ENCODE assay signal across 1 cellular context in the genomic region with DNA sequence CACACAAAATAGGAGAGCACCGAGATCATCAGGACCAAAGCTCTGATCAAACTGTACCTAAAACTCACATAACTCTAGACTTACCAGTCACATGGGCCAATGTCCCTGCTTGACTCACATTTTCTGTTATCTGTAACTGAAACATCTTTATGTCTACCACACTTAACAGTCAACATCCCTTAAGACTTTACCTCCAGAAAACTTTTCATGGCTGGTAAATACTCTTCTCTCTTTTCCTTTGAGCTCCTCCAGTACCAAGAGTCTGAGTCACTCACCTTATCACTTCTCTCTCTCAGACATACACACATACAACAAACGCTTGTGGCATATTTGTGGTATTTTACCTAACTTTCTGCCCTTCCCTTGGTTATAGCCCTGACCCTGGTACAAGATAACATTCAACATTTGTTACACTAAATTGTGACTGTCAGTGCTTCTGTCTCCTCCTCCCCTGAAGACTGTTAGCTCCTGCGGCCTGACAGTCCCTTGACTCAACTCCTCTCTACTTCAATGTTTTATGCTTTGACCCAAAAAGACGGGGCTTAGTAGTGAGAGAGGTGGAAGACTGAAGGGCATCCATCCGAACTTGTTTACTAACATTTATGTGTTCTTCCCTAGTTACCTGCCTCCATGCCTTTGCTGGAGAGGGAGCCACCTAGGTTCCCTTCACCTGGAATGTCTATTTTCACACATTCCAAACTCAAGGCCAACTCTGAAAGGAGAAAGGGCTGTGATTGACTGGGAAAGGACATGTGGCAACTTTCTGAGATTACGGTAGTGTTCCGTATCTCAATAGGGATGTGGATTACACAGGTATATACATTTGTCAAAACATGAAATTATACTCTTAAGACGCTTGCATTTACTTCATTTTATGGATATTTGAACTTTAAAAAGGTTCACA.
A peak's percentile ranks its signal among the peaks of the same experiment; 100 is the strongest.
TF ChIP-seq lines count a peak whose summit lies in the region.

No MANE protein-coding gene starts in this region.

TF ChIP-seq in K562, 482 proteins besides CTCF, POLR2A, EP300 and RAD21 (continued from another document and continues in another):
- TF ChIP-seq FOXA3 (CRISPR knock-in tag; conservative IDR thresholded peaks at IDR 0.05 in 1 of 2, IDR thresholded peaks at IDR 0.05 in 1 of 2) (peak in 1 of 2 experiments; percentile 65; a peak in 2 of 4 replicates), PURB (CRISPR knock-in tag; IDR thresholded peaks at IDR 0.05; ENCODE audit: low read depth) (no peak), ZNF75A (CRISPR knock-in tag; IDR thresholded peaks at IDR 0.05) (0 out of 2 replicates have a peak, but pooled peaks have one; percentile 37), ZNF764 (CRISPR knock-in tag; IDR thresholded peaks at IDR 0.05; ENCODE audit: low read depth) (no peak), ZNF79 (CRISPR knock-in tag; IDR thresholded peaks at IDR 0.05; ENCODE audit: low read depth) (no peak), RBM15 (IDR thresholded peaks at IDR 0.05; ENCODE audit: insufficient read depth, low read length) (no peak), ZNF354B (CRISPR knock-in tag; IDR thresholded peaks at IDR 0.05) (0 out of 2 replicates have a peak, but pooled peaks have one; percentile 19), LCOR (CRISPR knock-in tag; IDR thresholded peaks at IDR 0.05) (0 out of 2 replicates have a peak, but pooled peaks have one; percentile 86), ZNF212 (CRISPR knock-in tag; IDR thresholded peaks at IDR 0.05) (peak; percentile 35; the same call in 1 of the 2 replicates), ZNF766 (CRISPR knock-in tag; conservative IDR thresholded peaks at IDR 0.05) (peak; percentile 72), TAL1 (IDR thresholded peaks at IDR 0.05) (peak; percentile 49), GATAD2A (IDR thresholded peaks at IDR 0.05) (0 out of 2 replicates have a peak, but pooled peaks have one; percentile 41), ZNF445 (CRISPR knock-in tag; IDR thresholded peaks at IDR 0.05; ENCODE audit: low read depth) (no peak), RBM39 (optimal IDR thresholded peaks at IDR 0.05; ENCODE audit: low read depth, low read length) (no peak), MCM7 (IDR thresholded peaks at IDR 0.05) (no peak), SREBF2 (CRISPR knock-in tag; IDR thresholded peaks at IDR 0.05) (no peak), FOS (IDR thresholded peaks at IDR 0.05; ENCODE audit: extremely low read depth, insufficient read length) (peak; percentile 23), MYNN (IDR thresholded peaks at IDR 0.05) (peak; percentile 74; the same call in 1 of the 2 replicates), MYNN (CRISPR knock-in tag; IDR thresholded peaks at IDR 0.05) (no peak), TRIM24 (IDR thresholded peaks at IDR 0.05) (no peak; a peak in 2 of 4 replicates), NCOR1 (IDR thresholded peaks at IDR 0.05) (peak; percentile 84), TOE1 (IDR thresholded peaks at IDR 0.05; ENCODE audit: borderline replicate concordance) (0 out of 2 replicates have a peak, but pooled peaks have one; percentile 56), TOE1 (CRISPR knock-in tag; IDR thresholded peaks at IDR 0.05; ENCODE audit: borderline replicate concordance, low read depth) (no peak), ZNF121 (CRISPR knock-in tag; conservative IDR thresholded peaks at IDR 0.05) (no peak), ZNF12 (CRISPR knock-in tag; IDR thresholded peaks at IDR 0.05) (no peak), ARID1B (IDR thresholded peaks at IDR 0.05) (peak; percentile 92), SMAD2 (IDR thresholded peaks at IDR 0.05; ENCODE audit: low read depth, low read length) (no peak), ZNF263 (CRISPR knock-in tag; IDR thresholded peaks at IDR 0.05; ENCODE audit: borderline replicate concordance) (no peak), HLTF (IDR thresholded peaks at IDR 0.05) (no peak), JUNB (CRISPR knock-in tag; conservative IDR thresholded peaks at IDR 0.05) (no peak), HNRNPH1 (optimal IDR thresholded peaks at IDR 0.05; ENCODE audit: low read depth, low read length) (no peak), JUND (IDR thresholded peaks at IDR 0.05; ENCODE audit: borderline replicate concordance, low read depth, low read length) (peak; percentile 93), JUND (tag; IDR thresholded peaks at IDR 0.05; ENCODE audit: borderline replicate concordance, low read depth, low read length) (peak; percentile 92; the same call in 2 of the 3 replicates), CREB1 (IDR thresholded peaks at IDR 0.05) (peak; percentile 44; the same call in 1 of the 2 replicates), CREB1 (CRISPR knock-in tag; IDR thresholded peaks at IDR 0.05) (no peak), SAP30 (IDR thresholded peaks at IDR 0.05; ENCODE audit: borderline replicate concordance, insufficient read depth, low read depth, low read length, poor library complexity, severe bottlenecking) (no peak), NFIC (IDR thresholded peaks at IDR 0.05) (peak; percentile 38; the same call in 1 of the 2 replicates), ADNP (tag; IDR thresholded peaks at IDR 0.05) (peak; percentile 72; the same call in 1 of the 2 replicates), PHF21A (IDR thresholded peaks at IDR 0.05; ENCODE audit: borderline replicate concordance, low read depth) (no peak), ZNF696 (CRISPR knock-in tag; conservative IDR thresholded peaks at IDR 0.05) (no peak), HDAC1 (IDR thresholded peaks at IDR 0.05) (peak in 1 of 2 experiments; percentile 83; a peak in 2 of 4 replicates), RFX1 (IDR thresholded peaks at IDR 0.05) (no peak), TBL1XR1 (IDR thresholded peaks at IDR 0.05; ENCODE audit: low read length in 2 of 2) (peak in 1 of 2 experiments; percentile 69; a peak in 2 of 4 replicates), NFXL1 (CRISPR knock-in tag; IDR thresholded peaks at IDR 0.05) (no peak)
- TF ChIP-seq, protein P1, sequence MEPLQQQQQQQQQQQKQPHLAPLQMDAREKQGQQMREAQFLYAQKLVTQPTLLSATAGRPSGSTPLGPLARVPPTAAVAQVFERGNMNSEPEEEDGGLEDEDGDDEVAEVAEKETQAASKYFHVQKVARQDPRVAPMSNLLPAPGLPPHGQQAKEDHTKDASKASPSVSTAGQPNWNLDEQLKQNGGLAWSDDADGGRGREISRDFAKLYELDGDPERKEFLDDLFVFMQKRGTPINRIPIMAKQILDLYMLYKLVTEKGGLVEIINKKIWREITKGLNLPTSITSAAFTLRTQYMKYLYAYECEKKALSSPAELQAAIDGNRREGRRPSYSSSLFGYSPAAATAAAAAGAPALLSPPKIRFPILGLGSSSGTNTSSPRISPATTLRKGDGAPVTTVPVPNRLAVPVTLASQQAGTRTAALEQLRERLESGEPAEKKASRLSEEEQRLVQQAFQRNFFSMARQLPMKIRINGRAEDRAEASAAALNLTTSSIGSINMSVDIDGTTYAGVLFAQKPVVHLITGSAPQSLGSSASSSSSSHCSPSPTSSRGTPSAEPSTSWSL (CRISPR knock-in tag; IDR thresholded peaks at IDR 0.05; ENCODE audit: borderline replicate concordance), result no peak
- TF ChIP-seq, protein P2, sequence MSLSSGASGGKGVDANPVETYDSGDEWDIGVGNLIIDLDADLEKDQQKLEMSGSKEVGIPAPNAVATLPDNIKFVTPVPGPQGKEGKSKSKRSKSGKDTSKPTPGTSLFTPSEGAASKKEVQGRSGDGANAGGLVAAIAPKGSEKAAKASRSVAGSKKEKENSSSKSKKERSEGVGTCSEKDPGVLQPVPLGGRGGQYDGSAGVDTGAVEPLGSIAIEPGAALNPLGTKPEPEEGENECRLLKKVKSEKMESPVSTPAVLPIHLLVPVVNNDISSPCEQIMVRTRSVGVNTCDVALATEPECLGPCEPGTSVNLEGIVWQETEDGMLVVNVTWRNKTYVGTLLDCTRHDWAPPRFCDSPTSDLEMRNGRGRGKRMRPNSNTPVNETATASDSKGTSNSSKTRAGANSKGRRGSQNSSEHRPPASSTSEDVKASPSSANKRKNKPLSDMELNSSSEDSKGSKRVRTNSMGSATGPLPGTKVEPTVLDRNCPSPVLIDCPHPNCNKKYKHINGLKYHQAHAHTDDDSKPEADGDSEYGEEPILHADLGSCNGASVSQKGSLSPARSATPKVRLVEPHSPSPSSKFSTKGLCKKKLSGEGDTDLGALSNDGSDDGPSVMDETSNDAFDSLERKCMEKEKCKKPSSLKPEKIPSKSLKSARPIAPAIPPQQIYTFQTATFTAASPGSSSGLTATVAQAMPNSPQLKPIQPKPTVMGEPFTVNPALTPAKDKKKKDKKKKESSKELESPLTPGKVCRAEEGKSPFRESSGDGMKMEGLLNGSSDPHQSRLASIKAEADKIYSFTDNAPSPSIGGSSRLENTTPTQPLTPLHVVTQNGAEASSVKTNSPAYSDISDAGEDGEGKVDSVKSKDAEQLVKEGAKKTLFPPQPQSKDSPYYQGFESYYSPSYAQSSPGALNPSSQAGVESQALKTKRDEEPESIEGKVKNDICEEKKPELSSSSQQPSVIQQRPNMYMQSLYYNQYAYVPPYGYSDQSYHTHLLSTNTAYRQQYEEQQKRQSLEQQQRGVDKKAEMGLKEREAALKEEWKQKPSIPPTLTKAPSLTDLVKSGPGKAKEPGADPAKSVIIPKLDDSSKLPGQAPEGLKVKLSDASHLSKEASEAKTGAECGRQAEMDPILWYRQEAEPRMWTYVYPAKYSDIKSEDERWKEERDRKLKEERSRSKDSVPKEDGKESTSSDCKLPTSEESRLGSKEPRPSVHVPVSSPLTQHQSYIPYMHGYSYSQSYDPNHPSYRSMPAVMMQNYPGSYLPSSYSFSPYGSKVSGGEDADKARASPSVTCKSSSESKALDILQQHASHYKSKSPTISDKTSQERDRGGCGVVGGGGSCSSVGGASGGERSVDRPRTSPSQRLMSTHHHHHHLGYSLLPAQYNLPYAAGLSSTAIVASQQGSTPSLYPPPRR (CRISPR knock-in tag; IDR thresholded peaks at IDR 0.05; ENCODE audit: borderline replicate concordance), result no peak
- TF ChIP-seq, protein P3, sequence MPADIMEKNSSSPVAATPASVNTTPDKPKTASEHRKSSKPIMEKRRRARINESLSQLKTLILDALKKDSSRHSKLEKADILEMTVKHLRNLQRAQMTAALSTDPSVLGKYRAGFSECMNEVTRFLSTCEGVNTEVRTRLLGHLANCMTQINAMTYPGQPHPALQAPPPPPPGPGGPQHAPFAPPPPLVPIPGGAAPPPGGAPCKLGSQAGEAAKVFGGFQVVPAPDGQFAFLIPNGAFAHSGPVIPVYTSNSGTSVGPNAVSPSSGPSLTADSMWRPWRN (IDR thresholded peaks at IDR 0.05; ENCODE audit: low read depth), result no peak; the same call in 1 of the 2 replicates
- TF ChIP-seq, protein P4, sequence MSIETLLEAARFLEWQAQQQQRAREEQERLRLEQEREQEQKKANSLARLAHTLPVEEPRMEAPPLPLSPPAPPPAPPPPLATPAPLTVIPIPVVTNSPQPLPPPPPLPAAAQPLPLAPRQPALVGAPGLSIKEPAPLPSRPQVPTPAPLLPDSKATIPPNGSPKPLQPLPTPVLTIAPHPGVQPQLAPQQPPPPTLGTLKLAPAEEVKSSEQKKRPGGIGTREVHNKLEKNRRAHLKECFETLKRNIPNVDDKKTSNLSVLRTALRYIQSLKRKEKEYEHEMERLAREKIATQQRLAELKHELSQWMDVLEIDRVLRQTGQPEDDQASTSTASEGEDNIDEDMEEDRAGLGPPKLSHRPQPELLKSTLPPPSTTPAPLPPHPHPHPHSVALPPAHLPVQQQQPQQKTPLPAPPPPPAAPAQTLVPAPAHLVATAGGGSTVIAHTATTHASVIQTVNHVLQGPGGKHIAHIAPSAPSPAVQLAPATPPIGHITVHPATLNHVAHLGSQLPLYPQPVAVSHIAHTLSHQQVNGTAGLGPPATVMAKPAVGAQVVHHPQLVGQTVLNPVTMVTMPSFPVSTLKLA (conservative IDR thresholded peaks at IDR 0.05), result peak; percentile 1 to 49; a peak in 1 of 4 replicates
- TF ChIP-seq, protein P5, sequence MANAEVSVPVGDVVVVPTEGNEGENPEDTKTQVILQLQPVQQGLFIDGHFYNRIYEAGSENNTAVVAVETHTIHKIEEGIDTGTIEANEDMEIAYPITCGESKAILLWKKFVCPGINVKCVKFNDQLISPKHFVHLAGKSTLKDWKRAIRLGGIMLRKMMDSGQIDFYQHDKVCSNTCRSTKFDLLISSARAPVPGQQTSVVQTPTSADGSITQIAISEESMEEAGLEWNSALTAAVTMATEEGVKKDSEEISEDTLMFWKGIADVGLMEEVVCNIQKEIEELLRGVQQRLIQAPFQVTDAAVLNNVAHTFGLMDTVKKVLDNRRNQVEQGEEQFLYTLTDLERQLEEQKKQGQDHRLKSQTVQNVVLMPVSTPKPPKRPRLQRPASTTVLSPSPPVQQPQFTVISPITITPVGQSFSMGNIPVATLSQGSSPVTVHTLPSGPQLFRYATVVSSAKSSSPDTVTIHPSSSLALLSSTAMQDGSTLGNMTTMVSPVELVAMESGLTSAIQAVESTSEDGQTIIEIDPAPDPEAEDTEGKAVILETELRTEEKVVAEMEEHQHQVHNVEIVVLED (CRISPR knock-in tag; IDR thresholded peaks at IDR 0.05), result no peak
- TF ChIP-seq, protein P6, sequence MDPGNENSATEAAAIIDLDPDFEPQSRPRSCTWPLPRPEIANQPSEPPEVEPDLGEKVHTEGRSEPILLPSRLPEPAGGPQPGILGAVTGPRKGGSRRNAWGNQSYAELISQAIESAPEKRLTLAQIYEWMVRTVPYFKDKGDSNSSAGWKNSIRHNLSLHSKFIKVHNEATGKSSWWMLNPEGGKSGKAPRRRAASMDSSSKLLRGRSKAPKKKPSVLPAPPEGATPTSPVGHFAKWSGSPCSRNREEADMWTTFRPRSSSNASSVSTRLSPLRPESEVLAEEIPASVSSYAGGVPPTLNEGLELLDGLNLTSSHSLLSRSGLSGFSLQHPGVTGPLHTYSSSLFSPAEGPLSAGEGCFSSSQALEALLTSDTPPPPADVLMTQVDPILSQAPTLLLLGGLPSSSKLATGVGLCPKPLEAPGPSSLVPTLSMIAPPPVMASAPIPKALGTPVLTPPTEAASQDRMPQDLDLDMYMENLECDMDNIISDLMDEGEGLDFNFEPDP (CRISPR knock-in tag; IDR thresholded peaks at IDR 0.05), result no peak
- TF ChIP-seq, protein P7, sequence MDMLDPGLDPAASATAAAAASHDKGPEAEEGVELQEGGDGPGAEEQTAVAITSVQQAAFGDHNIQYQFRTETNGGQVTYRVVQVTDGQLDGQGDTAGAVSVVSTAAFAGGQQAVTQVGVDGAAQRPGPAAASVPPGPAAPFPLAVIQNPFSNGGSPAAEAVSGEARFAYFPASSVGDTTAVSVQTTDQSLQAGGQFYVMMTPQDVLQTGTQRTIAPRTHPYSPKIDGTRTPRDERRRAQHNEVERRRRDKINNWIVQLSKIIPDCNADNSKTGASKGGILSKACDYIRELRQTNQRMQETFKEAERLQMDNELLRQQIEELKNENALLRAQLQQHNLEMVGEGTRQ (CRISPR knock-in tag; IDR thresholded peaks at IDR 0.05), result no peak
- TF ChIP-seq, protein P8, sequence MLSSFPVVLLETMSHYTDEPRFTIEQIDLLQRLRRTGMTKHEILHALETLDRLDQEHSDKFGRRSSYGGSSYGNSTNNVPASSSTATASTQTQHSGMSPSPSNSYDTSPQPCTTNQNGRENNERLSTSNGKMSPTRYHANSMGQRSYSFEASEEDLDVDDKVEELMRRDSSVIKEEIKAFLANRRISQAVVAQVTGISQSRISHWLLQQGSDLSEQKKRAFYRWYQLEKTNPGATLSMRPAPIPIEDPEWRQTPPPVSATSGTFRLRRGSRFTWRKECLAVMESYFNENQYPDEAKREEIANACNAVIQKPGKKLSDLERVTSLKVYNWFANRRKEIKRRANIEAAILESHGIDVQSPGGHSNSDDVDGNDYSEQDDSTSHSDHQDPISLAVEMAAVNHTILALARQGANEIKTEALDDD (IDR thresholded peaks at IDR 0.05), result peak; percentile 95
- TF ChIP-seq, protein P9, sequence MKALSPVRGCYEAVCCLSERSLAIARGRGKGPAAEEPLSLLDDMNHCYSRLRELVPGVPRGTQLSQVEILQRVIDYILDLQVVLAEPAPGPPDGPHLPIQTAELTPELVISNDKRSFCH (CRISPR knock-in tag; IDR thresholded peaks at IDR 0.05), result no peak
- TF ChIP-seq, protein P9 (tag; IDR thresholded peaks at IDR 0.05), result peak; percentile 47; the same call in 1 of the 2 replicates
